ENCODE assay signal across 8 cellular contexts in the genomic region with DNA sequence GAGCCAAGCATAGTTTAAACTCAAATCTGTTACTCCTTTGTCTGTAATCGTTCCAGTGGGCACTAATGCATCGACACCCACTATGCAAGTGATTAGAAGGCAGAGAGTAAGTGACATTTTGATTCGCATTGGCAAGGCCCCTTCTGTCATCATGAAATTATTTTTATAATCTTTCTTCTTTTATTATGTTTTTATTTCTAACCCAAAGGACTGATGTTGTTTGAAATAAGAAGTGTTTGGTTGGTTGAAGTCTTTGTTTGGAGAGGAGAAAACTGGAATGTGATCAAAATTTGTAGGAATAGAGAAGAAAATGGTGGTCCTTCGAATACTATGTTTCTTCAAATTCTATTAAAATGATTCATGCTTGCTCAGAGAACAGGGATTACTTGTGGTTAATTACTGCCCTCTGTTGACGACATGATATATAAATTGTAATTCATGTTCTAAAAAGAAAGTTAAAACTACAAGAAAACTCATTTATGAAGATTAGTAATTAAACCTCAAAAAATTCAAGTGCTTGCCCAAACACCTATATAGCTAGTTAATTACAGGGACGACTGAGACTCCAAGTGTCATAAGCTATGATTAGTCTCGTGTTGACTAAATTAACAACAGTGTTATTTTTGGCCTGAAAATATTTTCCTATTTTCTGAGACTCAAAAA. TPM values are rescaled to one million over a fixed set of nuclear protein-coding genes. Genes with fewer than 3 reads are reported as not detected.
DNase-seq lines count a peak whose midpoint lies in the region; ATAC-seq and TF ChIP-seq lines count a peak whose summit lies in the region.

No MANE protein-coding gene starts in this region.

- no peak overlapping the region for H3K27ac ChIP-seq in OCI-LY7 (ENCODE audit: low read depth, low read length, poor library complexity, severe bottlenecking)

- H3K27ac Mint-ChIP-seq in osteocyte (ENCODE audit: unreplicated experiment), result peak overlapping the region; percentile 64
- no peak overlapping the region for H3K27ac Mint-ChIP-seq in CD14-positive monocyte
- H3K27ac Mint-ChIP-seq in activated naive CD8-positive, alpha-beta T cell treated with anti-CD3 and anti-CD28 coated beads, Interleukin-2, amount 50 U/mL, for 24 hours, result no peak overlapping the region
- H3K27ac Mint-ChIP-seq in activated naive CD8-positive, alpha-beta T cell treated with anti-CD3 and anti-CD28 coated beads for 36 hours, result no peak overlapping the region

- H3K79me2 ChIP-seq in OCI-LY7 (ENCODE audit: insufficient read depth, low read depth, low read length), result no peaks in the 10 kb centered on the region

- H3K36me3 ChIP-seq in OCI-LY7 (ENCODE audit: insufficient read depth, low read length), result no peaks in the 10 kb centered on the region

- no peak overlapping the region for H3K4me2 ChIP-seq in OCI-LY7 (ENCODE audit: low read length)

- TF ChIP-seq CTCF in OCI-LY7 (conservative IDR thresholded peaks at IDR 0.05; ENCODE audit: low read length), result peak; percentile 65
- peak; percentile 42 for TF ChIP-seq CTCF in epithelial cell of esophagus (IDR thresholded peaks at IDR 0.05; ENCODE audit: insufficient read depth, low read depth, low read length, missing control alignments)
- TF ChIP-seq CTCF in osteocyte (IDR thresholded peaks at IDR 0.05), result peak; percentile 60
- no peak for TF ChIP-seq CTCF in CD14-positive monocyte (IDR thresholded peaks at IDR 0.05)

- POLR2A ChIA-PET in OCI-LY7 (lab: Charles Lee), result interaction anchor here (0.6 to 0.9 kb wide), 2 partner anchors 28 to 40 kb away, joined by 3 to 7 read pairs; no protein-coding TSS in a partner anchor

- intact Hi-C loops in OCI-LY7 (cut with micrococcal nuclease; ENCODE audit: unreplicated experiment), result no loop called here
- intact Hi-C loops in CD14-positive monocyte (cut with micrococcal nuclease), result loop anchor here (5.0 to 10.0 kb wide), 2 partner anchors 78 to 726 kb away; no protein-coding TSS in a partner anchor

- no peaks in the 10 kb centered on the region for H3K9me3 ChIP-seq in OCI-LY7 (ENCODE audit: low read length)

- in situ Hi-C loops in G401 (cut with HindIII; ENCODE audit: low sequenced_read_pairs), result no loop called here

- ATAC-seq in HG03378 (IDR thresholded peaks at IDR 0.05; ENCODE audit: unreplicated experiment), result peak; percentile 47
- ATAC-seq in activated naive CD8-positive, alpha-beta T cell treated with anti-CD3 and anti-CD28 coated beads, Interleukin-2, amount 50 U/mL, for 24 hours, result no peak

- peak; percentile 27 for DNase-seq in G401 (ENCODE audit: low spot score)
- peak; percentile 18 for DNase-seq in OCI-LY7 (ENCODE audit: low spot score)
- peak; percentile 69 for DNase-seq in epithelial cell of esophagus (ENCODE audit: low read depth)
- no peak for DNase-seq in osteocyte (ENCODE audit: extremely low spot score, unreplicated experiment)
- DNase-seq in CD14-positive monocyte (ENCODE audit: low spot score), result no peak
- DNase-seq in activated naive CD8-positive, alpha-beta T cell treated with anti-CD3 and anti-CD28 coated beads, Interleukin-2, amount 50 U/mL, for 24 hours, result no peak
- DNase-seq in activated naive CD8-positive, alpha-beta T cell treated with anti-CD3 and anti-CD28 coated beads for 36 hours, result no peak

- H2AFZ ChIP-seq in OCI-LY7 (ENCODE audit: low read length), result no peak overlapping the region

- peaks cover 3% of the 10 kb centered on the region for H3K9me3 Mint-ChIP-seq in osteocyte (ENCODE audit: unreplicated experiment)
- H3K9me3 Mint-ChIP-seq in CD14-positive monocyte, result peaks cover 0 to 7% (median 4%) of the 10 kb centered on the region in 7 donors
- peaks cover 4% of the 10 kb centered on the region for H3K9me3 Mint-ChIP-seq in activated naive CD8-positive, alpha-beta T cell treated with anti-CD3 and anti-CD28 coated beads, Interleukin-2, amount 50 U/mL, for 24 hours
- H3K9me3 Mint-ChIP-seq in activated naive CD8-positive, alpha-beta T cell treated with anti-CD3 and anti-CD28 coated beads for 36 hours, result no peaks in the 10 kb centered on the region

- H3K36me3 Mint-ChIP-seq in osteocyte (ENCODE audit: unreplicated experiment) (no peaks in the 10 kb centered on the region), CD14-positive monocyte (no peaks in the 10 kb centered on the region)
- no peaks in the 10 kb centered on the region for H3K36me3 Mint-ChIP-seq in activated naive CD8-positive, alpha-beta T cell treated with anti-CD3 and anti-CD28 coated beads, Interleukin-2, amount 50 U/mL, for 24 hours (ENCODE audit: low read depth)
- H3K36me3 Mint-ChIP-seq in activated naive CD8-positive, alpha-beta T cell treated with anti-CD3 and anti-CD28 coated beads for 36 hours, result peaks cover 4% of the 10 kb centered on the region

- H4K20me1 ChIP-seq in OCI-LY7 (ENCODE audit: insufficient read depth, low read length), result no peaks in the 10 kb centered on the region

- H3K9me2 ChIP-seq in OCI-LY7 (ENCODE audit: insufficient read depth, low read length), result no peaks in the 10 kb centered on the region

- H3K27me3 Mint-ChIP-seq in osteocyte (ENCODE audit: unreplicated experiment) (no peaks in the 10 kb centered on the region), CD14-positive monocyte (ENCODE audit: low read depth in 3 of 3) (no peaks in the 10 kb centered on the region)
- peaks cover 6% of the 10 kb centered on the region for H3K27me3 Mint-ChIP-seq in activated naive CD8-positive, alpha-beta T cell treated with anti-CD3 and anti-CD28 coated beads, Interleukin-2, amount 50 U/mL, for 24 hours
- peaks cover 23% of the 10 kb centered on the region for H3K27me3 Mint-ChIP-seq in activated naive CD8-positive, alpha-beta T cell treated with anti-CD3 and anti-CD28 coated beads for 36 hours

- H3K4me3 Mint-ChIP-seq in osteocyte (ENCODE audit: unreplicated experiment) (no peak overlapping the region), CD14-positive monocyte (no peak overlapping the region)
- H3K4me3 Mint-ChIP-seq in activated naive CD8-positive, alpha-beta T cell treated with anti-CD3 and anti-CD28 coated beads, Interleukin-2, amount 50 U/mL, for 24 hours, result no peak overlapping the region
- H3K4me3 Mint-ChIP-seq in activated naive CD8-positive, alpha-beta T cell treated with anti-CD3 and anti-CD28 coated beads for 36 hours, result no peak overlapping the region

- CTCF ChIA-PET in OCI-LY7 (lab: Charles Lee; ENCODE audit: unreplicated experiment), result no interaction called here

- BruUV-seq in OCI-LY7 (replicated peaks; lab: Mats Ljungman, UMichigan), result no TSS peak

- H3K4me1 Mint-ChIP-seq in osteocyte (ENCODE audit: unreplicated experiment) (peaks cover 20% of the 10 kb centered on the region), CD14-positive monocyte (peaks cover 4% of the 10 kb centered on the region)
- H3K4me1 Mint-ChIP-seq in activated naive CD8-positive, alpha-beta T cell treated with anti-CD3 and anti-CD28 coated beads, Interleukin-2, amount 50 U/mL, for 24 hours, result peaks cover 6% of the 10 kb centered on the region
- peaks cover 3% of the 10 kb centered on the region for H3K4me1 Mint-ChIP-seq in activated naive CD8-positive, alpha-beta T cell treated with anti-CD3 and anti-CD28 coated beads for 36 hours

- H3K4me3 ChIP-seq in OCI-LY7 (ENCODE audit: low read depth, low read length, poor library complexity, severe bottlenecking), result no peak overlapping the region
- no peak overlapping the region for H3K4me3 ChIP-seq in epithelial cell of esophagus (ENCODE audit: low read length)

- no peaks in the 10 kb centered on the region for H3K4me1 ChIP-seq in OCI-LY7 (ENCODE audit: insufficient read depth, low read length, poor library complexity, severe bottlenecking)

RNA-seq across cellular contexts. Expression of gene TFPI, which starts 26.4 kb away (rescaled TPM):
- 41.1 and 51.8 TPM in 2 replicates for total RNA-seq in G401 (2014; rRNA removed; shearing (Covaris generic))
- not detected in 2 replicates for total RNA-seq in OCI-LY7 (2014; rRNA removed; shearing (Covaris generic))
- total RNA-seq in OCI-LY7 (2022) (not detected in 2 replicates), osteocyte (325 and 334 TPM in 2 replicates)
- under 1 TPM in 1 of 2 donors, not detected in 1; 0.46 TPM for polyA plus RNA-seq in CD14-positive monocyte
- total RNA-seq in activated naive CD8-positive, alpha-beta T cell treated with anti-CD3 and anti-CD28 coated beads for 36 hours, result not detected

Comparison
In these comparisons a context has a peak if more than half of its experiments do, and no peak if none do; other contexts are left out.
1. DNase-seq: peak in G401 (single experiment), OCI-LY7 (single experiment) and epithelial cell of esophagus (single experiment); none in osteocyte (single experiment), CD14-positive monocyte (single experiment), activated naive CD8-positive, alpha-beta T cell treated with anti-CD3 and anti-CD28 coated beads, Interleukin-2, amount 50 U/mL, for 24 hours (single experiment) and activated naive CD8-positive, alpha-beta T cell treated with anti-CD3 and anti-CD28 coated beads for 36 hours (single experiment).
2. RNA of gene TFPI, which starts 26.4 kb away (total RNA-seq): 325 to 334 TPM in osteocyte and 41.1 to 51.8 TPM in G401; not detected in activated naive CD8-positive, alpha-beta T cell treated with anti-CD3 and anti-CD28 coated beads for 36 hours and not detected in OCI-LY7; every median in the first group is over 10 times any median in the second.